Comparison of ENCODE assay signal across 2 cellular contexts in genomic region chr14:49992036-49992435, GRCh38.
A peak's percentile ranks its signal among the peaks of the same experiment; 100 is the strongest.
TF ChIP-seq lines count a peak whose summit lies in the region.

No MANE protein-coding gene starts in this region.

TF ChIP-seq in IMR-90, 13 proteins besides CTCF, POLR2A, EP300 and RAD21:
- TF ChIP-seq FOS (IDR thresholded peaks at IDR 0.05; ENCODE audit: low read depth, low read length) (no peak), CEBPB (IDR thresholded peaks at IDR 0.05; ENCODE audit: low read depth, low read length) (no peak), MXI1 (IDR thresholded peaks at IDR 0.05; ENCODE audit: borderline replicate concordance, low read depth, low read length) (no peak), CHD1 (IDR thresholded peaks at IDR 0.05; ENCODE audit: low read depth, low read length) (no peak), RCOR1 (IDR thresholded peaks at IDR 0.05; ENCODE audit: insufficient replicate concordance, low read length) (no peak), SMC3 (IDR thresholded peaks at IDR 0.05; ENCODE audit: low read depth, low read length) (no peak), MAFK (IDR thresholded peaks at IDR 0.05; ENCODE audit: low read depth, low read length) (no peak), NFE2L2 (IDR thresholded peaks at IDR 0.05; ENCODE audit: low read depth, low read length) (no peak), BHLHE40 (IDR thresholded peaks at IDR 0.05; ENCODE audit: low read depth, low read length) (no peak)
- TF ChIP-seq, protein P1, sequence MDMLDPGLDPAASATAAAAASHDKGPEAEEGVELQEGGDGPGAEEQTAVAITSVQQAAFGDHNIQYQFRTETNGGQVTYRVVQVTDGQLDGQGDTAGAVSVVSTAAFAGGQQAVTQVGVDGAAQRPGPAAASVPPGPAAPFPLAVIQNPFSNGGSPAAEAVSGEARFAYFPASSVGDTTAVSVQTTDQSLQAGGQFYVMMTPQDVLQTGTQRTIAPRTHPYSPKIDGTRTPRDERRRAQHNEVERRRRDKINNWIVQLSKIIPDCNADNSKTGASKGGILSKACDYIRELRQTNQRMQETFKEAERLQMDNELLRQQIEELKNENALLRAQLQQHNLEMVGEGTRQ (IDR thresholded peaks at IDR 0.05; ENCODE audit: low read depth, low read length), result no peak

TF ChIP-seq in GM12878, 131 proteins besides CTCF, POLR2A, EP300 and RAD21:
- TF ChIP-seq SMARCA5 (IDR thresholded peaks at IDR 0.05), result no peak
- TF ChIP-seq MYC (IDR thresholded peaks at IDR 0.05; ENCODE audit: insufficient read depth, insufficient read length, insufficient replicate concordance, low read length, severe bottlenecking), result no peak
- peak; percentile 94 for TF ChIP-seq ZNF24 (IDR thresholded peaks at IDR 0.05)
TF ChIP-seq in GM12878: peak in this region for 1.
